Comparison of ENCODE assay signal across 15 cellular contexts in genomic region chr1:31717341-31717740, GRCh38. TPM values are rescaled to one million over a fixed set of nuclear protein-coding genes. Genes with fewer than 3 reads are reported as not detected.
A peak's percentile ranks its signal among the peaks of the same experiment; 100 is the strongest.
DNase-seq lines count a peak whose midpoint lies in the region; ATAC-seq and TF ChIP-seq lines count a peak whose summit lies in the region.
"Had no signal": no experiment of that assay in that cellular context is flagged by ENCODE, and none has a peak within 500 bp of the region (broad histone marks: within the 10 kb centered on the region; RNA-seq: fewer than 3 reads in every experiment).

No MANE protein-coding gene starts in this region.

- H3K4me2 ChIP-seq in SK-N-SH, result peak overlapping the region; percentile 30; the same call in 1 of the 2 replicates

- no peaks in the 10 kb centered on the region for H3K9me3 ChIP-seq in SK-N-SH
- H3K9me3 ChIP-seq in ascending aorta, result no peaks in the 10 kb centered on the region
- H3K9me3 ChIP-seq: ovary had no signal

- H3K4me1 Mint-ChIP-seq in natural killer cell treated with Interleukin-12 subunit alpha and Interleukin-12 subunit beta and Interleukin-15 and Interleukin-18, amount 100 ng/mL, for 72 hours (ENCODE audit: low read depth in 2 of 2), result peaks cover 0 to 23% of the 10 kb centered on the region in 2 donors

- H4K20me1 ChIP-seq in SK-N-SH (ENCODE audit: insufficient read depth), result no peaks in the 10 kb centered on the region

- H3K36me3 ChIP-seq in SK-N-SH (replicated peaks in 1 of 2; ENCODE audit: control insufficient read depth in 1 of 2, insufficient read depth in 2 of 2, low read length in 1 of 2), result no peaks in the 10 kb centered on the region
- H3K36me3 ChIP-seq in ascending aorta, result no peaks in the 10 kb centered on the region
- H3K36me3 ChIP-seq: cardiac muscle cell, ovary had no signal

- no peak overlapping the region for H3K4me3 Mint-ChIP-seq in natural killer cell treated with Interleukin-12 subunit alpha and Interleukin-12 subunit beta and Interleukin-15 and Interleukin-18, amount 100 ng/mL, for 72 hours

- intact Hi-C loops in ascending aorta (cut with DNase I), result loop anchor here (5.0 kb wide), 2 partner anchors 245 to 345 kb away; no protein-coding TSS in a partner anchor

- POLR2A ChIA-PET in SK-N-SH (lab: Yijun Ruan, JAX), result interaction anchor here (1.3 to 2.2 kb wide), 2 partner anchors 14 to 71 kb away, joined by 3 to 7 read pairs; partner anchors contain the start of gene COL16A1

- H3K9ac ChIP-seq in SK-N-SH, result no peak overlapping the region

- H3K4me1 ChIP-seq in SK-N-SH (ENCODE audit: control insufficient read depth in 1 of 2, insufficient read depth in 2 of 2, low read depth in 1 of 2, low read length in 1 of 2), result peaks cover 35 to 51% of the 10 kb centered on the region in 2 experiments; a peak in 3 of 4 replicates
- H3K4me1 ChIP-seq in ascending aorta, result peaks cover 14 to 28% of the 10 kb centered on the region in 2 donors

- CTCF ChIA-PET in SK-N-SH (lab: Yijun Ruan, JAX), result interaction anchor here (0.7 to 10.3 kb wide), 16 partner anchors 8 to 247 kb away, joined by 3 to 156 read pairs (median 36); partner anchors contain the start of genes ADGRB2 and COL16A1

- H3K79me2 ChIP-seq in SK-N-SH (ENCODE audit: insufficient read depth), result no peaks in the 10 kb centered on the region

- H2AFZ ChIP-seq in SK-N-SH (ENCODE audit: low read depth), result no peak overlapping the region

- no peak overlapping the region for H3K4me3 ChIP-seq in SK-N-SH (ENCODE audit: low read depth in 2 of 2, low read length in 1 of 2)
- H3K4me3 ChIP-seq in ascending aorta, result no peak overlapping the region
- H3K4me3 ChIP-seq: cardiac muscle cell, ovary had no signal

- H3K9me3 Mint-ChIP-seq in natural killer cell treated with Interleukin-12 subunit alpha and Interleukin-12 subunit beta and Interleukin-15 and Interleukin-18, amount 100 ng/mL, for 72 hours, result no peaks in the 10 kb centered on the region

- TF ChIP-seq CTCF in SK-N-SH (IDR thresholded peaks at IDR 0.05) (no peak), ascending aorta (IDR thresholded peaks at IDR 0.05) (no peak)

- ATAC-seq in SK-N-SH treated with all-trans-retinoic acid at 6 μM for 48 hours, result no peak
- ATAC-seq in esophagus mucosa, result peak; percentile 6
- ATAC-seq in HG03139 (IDR thresholded peaks at IDR 0.05; ENCODE audit: unreplicated experiment), result no peak
- ATAC-seq in natural killer cell treated with Interleukin-12 subunit alpha and Interleukin-12 subunit beta and Interleukin-15 and Interleukin-18, amount 100 ng/mL, for 72 hours, result no peak
- ATAC-seq: right cardiac atrium had no signal

- no peak overlapping the region for H3K27ac ChIP-seq in SK-N-SH (ENCODE audit: low read depth in 2 of 2, low read length in 1 of 2)
- peak overlapping the region; percentile 27 for H3K27ac ChIP-seq in temporal lobe (ENCODE audit: low read depth, low read length)
- no peak overlapping the region for H3K27ac ChIP-seq in ascending aorta
- H3K27ac ChIP-seq: cardiac muscle cell had no signal

- H3K36me3 Mint-ChIP-seq in natural killer cell treated with Interleukin-12 subunit alpha and Interleukin-12 subunit beta and Interleukin-15 and Interleukin-18, amount 100 ng/mL, for 72 hours, result no peaks in the 10 kb centered on the region

- DNase-seq in SK-N-SH (no peak), RPMI7951 (ENCODE audit: low read depth) (peak; percentile 47), ascending aorta (ENCODE audit: low spot score in 2 of 2) (no peak)
- DNase-seq in natural killer cell treated with Interleukin-12 subunit alpha and Interleukin-12 subunit beta and Interleukin-15 and Interleukin-18, amount 100 ng/mL, for 72 hours (ENCODE audit: low spot score), result no peak
- DNase-seq: activated CD8-positive, alpha-beta memory T cell treated with anti-CD3 and anti-CD28 coated beads, Interleukin-2, amount 50 U/mL, for 4 hours; activated effector memory CD4-positive, alpha-beta T cell treated with anti-CD3 and anti-CD28 coated beads, Interleukin-2, amount 50 U/mL, for 16 hours; hippocampal formation; NCI-H524 treated with DMSO at 0.1 percent for 48 hours; ovary had no signal

- H3K27ac Mint-ChIP-seq in natural killer cell treated with Interleukin-12 subunit alpha and Interleukin-12 subunit beta and Interleukin-15 and Interleukin-18, amount 100 ng/mL, for 72 hours, result no peak overlapping the region

- 63% methylated on average over 6 of the region's 6 CpGs for WGBS in SK-N-SH (ENCODE audit: low lambda C conversion rate)

- H3K27me3 Mint-ChIP-seq in natural killer cell treated with Interleukin-12 subunit alpha and Interleukin-12 subunit beta and Interleukin-15 and Interleukin-18, amount 100 ng/mL, for 72 hours, result peaks cover 37 to 39% of the 10 kb centered on the region in 2 donors

- H3F3A ChIP-seq in SK-N-SH (replicated peaks; ENCODE audit: insufficient read depth), result peaks cover 20% of the 10 kb centered on the region

- TF ChIP-seq RAD21 in SK-N-SH (IDR thresholded peaks at IDR 0.05; ENCODE audit: low read length), result no peak

- H3K9me2 ChIP-seq in SK-N-SH, result no peaks in the 10 kb centered on the region

- no peak for TF ChIP-seq EP300 in SK-N-SH (IDR thresholded peaks at IDR 0.05; ENCODE audit: borderline replicate concordance in 1 of 2, low read depth in 1 of 2, low read length in 1 of 2)

- no peaks in the 10 kb centered on the region for H3K27me3 ChIP-seq in SK-N-SH (ENCODE audit: insufficient read depth)
- H3K27me3 ChIP-seq in ascending aorta, result no peaks in the 10 kb centered on the region
- H3K27me3 ChIP-seq: cardiac muscle cell, ovary had no signal

TF ChIP-seq in SK-N-SH, 30 proteins besides CTCF, POLR2A, EP300 and RAD21:
- TF ChIP-seq TCF12 (IDR thresholded peaks at IDR 0.05) (peak; percentile 63; the same call in 1 of the 2 replicates), JUND (IDR thresholded peaks at IDR 0.05) (peak; percentile 63; the same call in 1 of the 2 replicates), SIN3A (IDR thresholded peaks at IDR 0.05; ENCODE audit: borderline replicate concordance, low read depth, low read length) (no peak), YY1 (IDR thresholded peaks at IDR 0.05; ENCODE audit: low read depth) (no peak), FOSL2 (IDR thresholded peaks at IDR 0.05; ENCODE audit: borderline replicate concordance, low read depth) (peak; percentile 79), NFIC (IDR thresholded peaks at IDR 0.05; ENCODE audit: borderline replicate concordance) (0 out of 2 replicates have a peak, but pooled peaks have one; percentile 50), MAX (IDR thresholded peaks at IDR 0.05; ENCODE audit: low read depth) (peak; percentile 57; the same call in 1 of the 2 replicates)

TF ChIP-seq in SK-N-SH treated with all-trans-retinoic acid at 6 μM for 48 hours, 23 proteins besides CTCF, POLR2A, EP300 and RAD21 (continues in another document):
- TF ChIP-seq ZNF70 (CRISPR knock-in tag; IDR thresholded peaks at IDR 0.05) (no peak), TCF4 (CRISPR knock-in tag; IDR thresholded peaks at IDR 0.05; ENCODE audit: borderline replicate concordance) (no peak), SNAI2 (CRISPR knock-in tag; IDR thresholded peaks at IDR 0.05) (no peak), CSDC2 (CRISPR knock-in tag; IDR thresholded peaks at IDR 0.05) (no peak), PATZ1 (CRISPR knock-in tag; IDR thresholded peaks at IDR 0.05; ENCODE audit: borderline replicate concordance) (no peak), CREB5 (CRISPR knock-in tag; IDR thresholded peaks at IDR 0.05; ENCODE audit: low read depth) (no peak), GLIS3 (CRISPR knock-in tag; IDR thresholded peaks at IDR 0.05) (no peak)

RNA-seq across cellular contexts. Expression of gene COL16A1, which starts 13.5 kb away (rescaled TPM):
- polyA plus RNA-seq in SK-N-SH (2012; rRNA removed), result 9.0 and 10.4 TPM in 2 replicates
- 3.0 and 3.8 TPM in 2 replicates for polyA plus RNA-seq in SK-N-SH (2012; cell fraction: cytosol; rRNA removed)
- 38.2 and 47.3 TPM in 2 replicates for polyA plus RNA-seq in SK-N-SH (2012; cell fraction: nucleus; rRNA removed)
- total RNA-seq in RPMI7951 (2014; rRNA removed; shearing (Covaris generic)), result 6.9 and 7.1 TPM in 2 replicates
- total RNA-seq in esophagus mucosa (11.8 TPM), temporal lobe (10.3 TPM), ascending aorta (339 TPM)
- 1 to 10 TPM in 1 of 2 donors, under 1 TPM in 1; 0.73 to 1.6 TPM for total RNA-seq in natural killer cell treated with Interleukin-12 subunit alpha and Interleukin-12 subunit beta and Interleukin-15 and Interleukin-18, amount 100 ng/mL, for 72 hours

RNA-seq across cellular contexts. Expression of gene ADGRB2, which starts 46.8 kb away (rescaled TPM):
- polyA plus RNA-seq in SK-N-SH (2012; rRNA removed), result 10.6 and 13.0 TPM in 2 replicates
- 4.3 and 8.4 TPM in 2 replicates for polyA plus RNA-seq in SK-N-SH (2012; cell fraction: cytosol; rRNA removed)
- 41.8 and 66.9 TPM in 2 replicates for polyA plus RNA-seq in SK-N-SH (2012; cell fraction: nucleus; rRNA removed)
- total RNA-seq in RPMI7951 (2014; rRNA removed; shearing (Covaris generic)), result 3.4 and 6.7 TPM in 2 replicates
- total RNA-seq in esophagus mucosa, result 0.24 TPM
- total RNA-seq in temporal lobe, result 60.2 TPM
- 1.9 TPM for total RNA-seq in ascending aorta
- 1 to 10 TPM in 1 of 2 donors, not detected in 1; 1.2 TPM for total RNA-seq in natural killer cell treated with Interleukin-12 subunit alpha and Interleukin-12 subunit beta and Interleukin-15 and Interleukin-18, amount 100 ng/mL, for 72 hours

Comparison
In these comparisons a context has a peak if more than half of its experiments do, and no peak if none do; other contexts are left out.
1. RNA of gene COL16A1, which starts 13.5 kb away (total RNA-seq): 339 TPM in ascending aorta (single experiment); 11.8 TPM in esophagus mucosa (single experiment), 10.3 TPM in temporal lobe (single experiment), 6.9 to 7.1 TPM in RPMI7951 and 0.73 to 1.6 TPM in natural killer cell treated with Interleukin-12 subunit alpha and Interleukin-12 subunit beta and Interleukin-15 and Interleukin-18, amount 100 ng/mL, for 72 hours; every median in the first group is over 10 times any median in the second.